In the genomic region with DNA sequence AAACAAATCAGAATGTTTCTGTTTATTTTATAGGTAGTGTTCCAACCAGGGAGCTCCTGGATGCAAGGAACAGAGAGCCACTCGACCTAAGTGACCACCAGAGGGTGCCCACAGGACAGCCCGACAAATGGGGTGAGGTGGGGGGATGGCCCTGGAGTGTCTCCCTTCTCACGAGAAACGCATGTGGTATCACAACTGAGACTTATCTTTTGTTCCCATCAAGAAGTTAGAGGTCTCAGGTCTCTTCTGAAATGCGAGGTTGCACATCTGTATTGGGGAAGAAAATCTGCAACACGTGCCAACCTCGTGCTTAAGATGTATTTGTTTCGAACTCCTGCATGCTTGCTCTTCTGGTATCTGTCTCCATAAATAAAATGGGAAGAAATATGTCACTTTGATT, we compare ENCODE assay signal across 1 cellular context.
TF ChIP-seq lines count a peak whose summit lies in the region.

No MANE protein-coding gene starts in this region.

TF ChIP-seq in HepG2, 621 proteins besides CTCF, POLR2A, EP300 and RAD21 (continued from another document and continues in another):
- TF ChIP-seq RBFOX2 (IDR thresholded peaks at IDR 0.05; ENCODE audit: low read depth, low read length) (no peak), ZGPAT (CRISPR knock-in tag; IDR thresholded peaks at IDR 0.05) (peak; percentile 32; the same call in 1 of the 2 replicates), TEAD2 (CRISPR knock-in tag; IDR thresholded peaks at IDR 0.05) (no peak), HMGA1 (CRISPR knock-in tag; conservative IDR thresholded peaks at IDR 0.05) (no peak), ARID2 (CRISPR knock-in tag; IDR thresholded peaks at IDR 0.05; ENCODE audit: borderline replicate concordance) (no peak), SUZ12 (IDR thresholded peaks at IDR 0.05; ENCODE audit: low read depth, low read length) (no peak), ZFP36L2 (CRISPR knock-in tag; IDR thresholded peaks at IDR 0.05) (no peak), SNRNP70 (IDR thresholded peaks at IDR 0.05; ENCODE audit: low read depth, low read length) (no peak), ZNF232 (CRISPR knock-in tag; IDR thresholded peaks at IDR 0.05; ENCODE audit: borderline replicate concordance) (no peak), ZNF251 (CRISPR knock-in tag; IDR thresholded peaks at IDR 0.05) (no peak), NR1H2 (CRISPR knock-in tag; IDR thresholded peaks at IDR 0.05; ENCODE audit: borderline replicate concordance, low read depth) (no peak), ZNF274 (CRISPR knock-in tag; IDR thresholded peaks at IDR 0.05) (no peak), AHDC1 (CRISPR knock-in tag; IDR thresholded peaks at IDR 0.05; ENCODE audit: borderline replicate concordance) (no peak), MLX (CRISPR knock-in tag; IDR thresholded peaks at IDR 0.05) (no peak; the same call in 1 of the 2 replicates), FOXM1 (CRISPR knock-in tag; IDR thresholded peaks at IDR 0.05) (no peak), ZNF414 (CRISPR knock-in tag; IDR thresholded peaks at IDR 0.05) (no peak), ZNF619 (CRISPR knock-in tag; IDR thresholded peaks at IDR 0.05) (no peak), IRF2 (CRISPR knock-in tag; IDR thresholded peaks at IDR 0.05) (peak; percentile 56; the same call in 1 of the 2 replicates), BORCS8-MEF2B (CRISPR knock-in tag; IDR thresholded peaks at IDR 0.05) (0 out of 2 replicates have a peak, but pooled peaks have one; percentile 55), ZSCAN12 (CRISPR knock-in tag; IDR thresholded peaks at IDR 0.05) (no peak), ZNF772 (CRISPR knock-in tag; IDR thresholded peaks at IDR 0.05) (no peak), SAP130 (CRISPR knock-in tag; IDR thresholded peaks at IDR 0.05; ENCODE audit: low read depth) (0 out of 2 replicates have a peak, but pooled peaks have one; percentile 18), LCORL (IDR thresholded peaks at IDR 0.05) (no peak), LCORL (CRISPR knock-in tag; IDR thresholded peaks at IDR 0.05) (no peak; the same call in 1 of the 2 replicates), KMT2B (CRISPR knock-in tag; IDR thresholded peaks at IDR 0.05) (peak; percentile 47; the same call in 1 of the 2 replicates), ZFY (CRISPR knock-in tag; IDR thresholded peaks at IDR 0.05) (no peak), ZNF501 (CRISPR knock-in tag; IDR thresholded peaks at IDR 0.05) (0 out of 2 replicates have a peak, but pooled peaks have one; percentile 53), ZNF333 (CRISPR knock-in tag; IDR thresholded peaks at IDR 0.05; ENCODE audit: borderline replicate concordance) (no peak), ZNF749 (CRISPR knock-in tag; IDR thresholded peaks at IDR 0.05; ENCODE audit: borderline replicate concordance) (0 out of 2 replicates have a peak, but pooled peaks have one; percentile 55), ZNF280D (CRISPR knock-in tag; IDR thresholded peaks at IDR 0.05) (no peak), HBP1 (CRISPR knock-in tag; IDR thresholded peaks at IDR 0.05; ENCODE audit: low read depth) (0 out of 2 replicates have a peak, but pooled peaks have one; percentile 28), SP140L (CRISPR knock-in tag; IDR thresholded peaks at IDR 0.05; ENCODE audit: borderline replicate concordance) (peak; percentile 94), JUN (CRISPR knock-in tag; IDR thresholded peaks at IDR 0.05) (no peak), ZBTB2 (CRISPR knock-in tag; IDR thresholded peaks at IDR 0.05; ENCODE audit: low read depth) (no peak), ONECUT2 (CRISPR knock-in tag; IDR thresholded peaks at IDR 0.05) (no peak)
- TF ChIP-seq, protein P1, sequence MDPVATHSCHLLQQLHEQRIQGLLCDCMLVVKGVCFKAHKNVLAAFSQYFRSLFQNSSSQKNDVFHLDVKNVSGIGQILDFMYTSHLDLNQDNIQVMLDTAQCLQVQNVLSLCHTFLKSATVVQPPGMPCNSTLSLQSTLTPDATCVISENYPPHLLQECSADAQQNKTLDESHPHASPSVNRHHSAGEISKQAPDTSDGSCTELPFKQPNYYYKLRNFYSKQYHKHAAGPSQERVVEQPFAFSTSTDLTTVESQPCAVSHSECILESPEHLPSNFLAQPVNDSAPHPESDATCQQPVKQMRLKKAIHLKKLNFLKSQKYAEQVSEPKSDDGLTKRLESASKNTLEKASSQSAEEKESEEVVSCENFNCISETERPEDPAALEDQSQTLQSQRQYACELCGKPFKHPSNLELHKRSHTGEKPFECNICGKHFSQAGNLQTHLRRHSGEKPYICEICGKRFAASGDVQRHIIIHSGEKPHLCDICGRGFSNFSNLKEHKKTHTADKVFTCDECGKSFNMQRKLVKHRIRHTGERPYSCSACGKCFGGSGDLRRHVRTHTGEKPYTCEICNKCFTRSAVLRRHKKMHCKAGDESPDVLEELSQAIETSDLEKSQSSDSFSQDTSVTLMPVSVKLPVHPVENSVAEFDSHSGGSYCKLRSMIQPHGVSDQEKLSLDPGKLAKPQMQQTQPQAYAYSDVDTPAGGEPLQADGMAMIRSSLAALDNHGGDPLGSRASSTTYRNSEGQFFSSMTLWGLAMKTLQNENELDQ (CRISPR knock-in tag; IDR thresholded peaks at IDR 0.05; ENCODE audit: borderline replicate concordance), result no peak
- TF ChIP-seq, protein P2, sequence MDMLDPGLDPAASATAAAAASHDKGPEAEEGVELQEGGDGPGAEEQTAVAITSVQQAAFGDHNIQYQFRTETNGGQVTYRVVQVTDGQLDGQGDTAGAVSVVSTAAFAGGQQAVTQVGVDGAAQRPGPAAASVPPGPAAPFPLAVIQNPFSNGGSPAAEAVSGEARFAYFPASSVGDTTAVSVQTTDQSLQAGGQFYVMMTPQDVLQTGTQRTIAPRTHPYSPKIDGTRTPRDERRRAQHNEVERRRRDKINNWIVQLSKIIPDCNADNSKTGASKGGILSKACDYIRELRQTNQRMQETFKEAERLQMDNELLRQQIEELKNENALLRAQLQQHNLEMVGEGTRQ (IDR thresholded peaks at IDR 0.05; ENCODE audit: low read depth, low read length), result no peak
- TF ChIP-seq, protein P2 (CRISPR knock-in tag; IDR thresholded peaks at IDR 0.05; ENCODE audit: borderline replicate concordance), result no peak
- TF ChIP-seq, protein P3, sequence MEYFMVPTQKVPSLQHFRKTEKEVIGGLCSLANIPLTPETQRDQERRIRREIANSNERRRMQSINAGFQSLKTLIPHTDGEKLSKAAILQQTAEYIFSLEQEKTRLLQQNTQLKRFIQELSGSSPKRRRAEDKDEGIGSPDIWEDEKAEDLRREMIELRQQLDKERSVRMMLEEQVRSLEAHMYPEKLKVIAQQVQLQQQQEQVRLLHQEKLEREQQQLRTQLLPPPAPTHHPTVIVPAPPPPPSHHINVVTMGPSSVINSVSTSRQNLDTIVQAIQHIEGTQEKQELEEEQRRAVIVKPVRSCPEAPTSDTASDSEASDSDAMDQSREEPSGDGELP (IDR thresholded peaks at IDR 0.05; ENCODE audit: borderline replicate concordance, low read depth), result no peak
